In genomic region chr9:112174223-112174964, GRCh38 we compare ENCODE assay signal across 1 cellular context.
A peak's percentile ranks its signal among the peaks of the same experiment; 100 is the strongest.
TF ChIP-seq lines count a peak whose summit lies in the region.

No MANE protein-coding gene starts in this region.

TF ChIP-seq in K562, 482 proteins besides CTCF, POLR2A, EP300 and RAD21 (continued from another document and continues in another):
- TF ChIP-seq SIN3A (IDR thresholded peaks at IDR 0.05; ENCODE audit: borderline replicate concordance in 2 of 2, control insufficient read depth in 1 of 2, low read depth in 2 of 2, low read length in 2 of 2) (peak; percentile 11 to 15; a peak in 2 of 4 replicates), MAZ (CRISPR knock-in tag; conservative IDR thresholded peaks at IDR 0.05 in 1 of 2, IDR thresholded peaks at IDR 0.05 in 1 of 2) (peak; percentile 23 to 58; a peak in 2 of 4 replicates), CCNT2 (IDR thresholded peaks at IDR 0.05; ENCODE audit: borderline replicate concordance, extremely low read depth, insufficient read length, low read depth, low read length) (peak; percentile 61), NFRKB (IDR thresholded peaks at IDR 0.05; ENCODE audit: low read depth) (peak; percentile 67; the same call in 1 of the 2 replicates), SMAD3 (CRISPR knock-in tag; conservative IDR thresholded peaks at IDR 0.05) (0 out of 2 replicates have a peak, but pooled peaks have one; percentile 72), BACH1 (tag; IDR thresholded peaks at IDR 0.05) (peak; percentile 81; the same call in 1 of the 2 replicates), GABPB1 (CRISPR knock-in tag; IDR thresholded peaks at IDR 0.05) (peak; percentile 34; the same call in 1 of the 2 replicates), KLF10 (CRISPR knock-in tag; IDR thresholded peaks at IDR 0.05) (no peak), ELF1 (tag; IDR thresholded peaks at IDR 0.05) (peak; percentile 70), ZNF311 (CRISPR knock-in tag; IDR thresholded peaks at IDR 0.05) (peak; percentile 79; the same call in 1 of the 2 replicates), HINFP (tag; conservative IDR thresholded peaks at IDR 0.05; ENCODE audit: low read depth) (no peak), ATF4 (CRISPR knock-in tag; IDR thresholded peaks at IDR 0.05) (peak; percentile 26; the same call in 1 of the 2 replicates), PHF21A (IDR thresholded peaks at IDR 0.05; ENCODE audit: borderline replicate concordance, low read depth) (no peak), TEAD4 (IDR thresholded peaks at IDR 0.05; ENCODE audit: low read length) (peak; percentile 36; the same call in 1 of the 2 replicates), TEAD4 (CRISPR knock-in tag; IDR thresholded peaks at IDR 0.05; ENCODE audit: borderline replicate concordance) (no peak), RNF2 (IDR thresholded peaks at IDR 0.05) (peak; percentile 44; the same call in 1 of the 2 replicates), ELF2 (CRISPR knock-in tag; IDR thresholded peaks at IDR 0.05) (no peak), ZNF512 (tag; IDR thresholded peaks at IDR 0.05) (no peak), ETV1 (tag; conservative IDR thresholded peaks at IDR 0.05; ENCODE audit: low read depth) (peak; percentile 86), ATF1 (CRISPR knock-in tag; IDR thresholded peaks at IDR 0.05) (no peak), ATF1 (tag; IDR thresholded peaks at IDR 0.05) (peak; percentile 16; the same call in 1 of the 2 replicates), ZNF146 (CRISPR knock-in tag; IDR thresholded peaks at IDR 0.05; ENCODE audit: unreplicated experiment) (no peak), ZBTB7A (IDR thresholded peaks at IDR 0.05; ENCODE audit: borderline replicate concordance, control insufficient read depth, low read depth, low read length) (peak; percentile 71; the same call in 1 of the 2 replicates), LCOR (CRISPR knock-in tag; IDR thresholded peaks at IDR 0.05) (peak; percentile 76; the same call in 1 of the 2 replicates), NEUROD1 (IDR thresholded peaks at IDR 0.05; ENCODE audit: borderline replicate concordance, low read depth, low read length, partially characterized antibody) (peak; percentile 44)
- TF ChIP-seq, protein P1, sequence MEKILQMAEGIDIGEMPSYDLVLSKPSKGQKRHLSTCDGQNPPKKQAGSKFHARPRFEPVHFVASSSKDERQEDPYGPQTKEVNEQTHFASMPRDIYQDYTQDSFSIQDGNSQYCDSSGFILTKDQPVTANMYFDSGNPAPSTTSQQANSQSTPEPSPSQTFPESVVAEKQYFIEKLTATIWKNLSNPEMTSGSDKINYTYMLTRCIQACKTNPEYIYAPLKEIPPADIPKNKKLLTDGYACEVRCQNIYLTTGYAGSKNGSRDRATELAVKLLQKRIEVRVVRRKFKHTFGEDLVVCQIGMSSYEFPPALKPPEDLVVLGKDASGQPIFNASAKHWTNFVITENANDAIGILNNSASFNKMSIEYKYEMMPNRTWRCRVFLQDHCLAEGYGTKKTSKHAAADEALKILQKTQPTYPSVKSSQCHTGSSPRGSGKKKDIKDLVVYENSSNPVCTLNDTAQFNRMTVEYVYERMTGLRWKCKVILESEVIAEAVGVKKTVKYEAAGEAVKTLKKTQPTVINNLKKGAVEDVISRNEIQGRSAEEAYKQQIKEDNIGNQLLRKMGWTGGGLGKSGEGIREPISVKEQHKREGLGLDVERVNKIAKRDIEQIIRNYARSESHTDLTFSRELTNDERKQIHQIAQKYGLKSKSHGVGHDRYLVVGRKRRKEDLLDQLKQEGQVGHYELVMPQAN (IDR thresholded peaks at IDR 0.05; ENCODE audit: borderline replicate concordance): 0 out of 2 replicates have a peak, but pooled peaks have one; percentile 24
- TF ChIP-seq, protein P2, sequence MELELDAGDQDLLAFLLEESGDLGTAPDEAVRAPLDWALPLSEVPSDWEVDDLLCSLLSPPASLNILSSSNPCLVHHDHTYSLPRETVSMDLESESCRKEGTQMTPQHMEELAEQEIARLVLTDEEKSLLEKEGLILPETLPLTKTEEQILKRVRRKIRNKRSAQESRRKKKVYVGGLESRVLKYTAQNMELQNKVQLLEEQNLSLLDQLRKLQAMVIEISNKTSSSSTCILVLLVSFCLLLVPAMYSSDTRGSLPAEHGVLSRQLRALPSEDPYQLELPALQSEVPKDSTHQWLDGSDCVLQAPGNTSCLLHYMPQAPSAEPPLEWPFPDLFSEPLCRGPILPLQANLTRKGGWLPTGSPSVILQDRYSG (tag; conservative IDR thresholded peaks at IDR 0.05; ENCODE audit: low read depth): peak; percentile 84
- TF ChIP-seq, protein P3, sequence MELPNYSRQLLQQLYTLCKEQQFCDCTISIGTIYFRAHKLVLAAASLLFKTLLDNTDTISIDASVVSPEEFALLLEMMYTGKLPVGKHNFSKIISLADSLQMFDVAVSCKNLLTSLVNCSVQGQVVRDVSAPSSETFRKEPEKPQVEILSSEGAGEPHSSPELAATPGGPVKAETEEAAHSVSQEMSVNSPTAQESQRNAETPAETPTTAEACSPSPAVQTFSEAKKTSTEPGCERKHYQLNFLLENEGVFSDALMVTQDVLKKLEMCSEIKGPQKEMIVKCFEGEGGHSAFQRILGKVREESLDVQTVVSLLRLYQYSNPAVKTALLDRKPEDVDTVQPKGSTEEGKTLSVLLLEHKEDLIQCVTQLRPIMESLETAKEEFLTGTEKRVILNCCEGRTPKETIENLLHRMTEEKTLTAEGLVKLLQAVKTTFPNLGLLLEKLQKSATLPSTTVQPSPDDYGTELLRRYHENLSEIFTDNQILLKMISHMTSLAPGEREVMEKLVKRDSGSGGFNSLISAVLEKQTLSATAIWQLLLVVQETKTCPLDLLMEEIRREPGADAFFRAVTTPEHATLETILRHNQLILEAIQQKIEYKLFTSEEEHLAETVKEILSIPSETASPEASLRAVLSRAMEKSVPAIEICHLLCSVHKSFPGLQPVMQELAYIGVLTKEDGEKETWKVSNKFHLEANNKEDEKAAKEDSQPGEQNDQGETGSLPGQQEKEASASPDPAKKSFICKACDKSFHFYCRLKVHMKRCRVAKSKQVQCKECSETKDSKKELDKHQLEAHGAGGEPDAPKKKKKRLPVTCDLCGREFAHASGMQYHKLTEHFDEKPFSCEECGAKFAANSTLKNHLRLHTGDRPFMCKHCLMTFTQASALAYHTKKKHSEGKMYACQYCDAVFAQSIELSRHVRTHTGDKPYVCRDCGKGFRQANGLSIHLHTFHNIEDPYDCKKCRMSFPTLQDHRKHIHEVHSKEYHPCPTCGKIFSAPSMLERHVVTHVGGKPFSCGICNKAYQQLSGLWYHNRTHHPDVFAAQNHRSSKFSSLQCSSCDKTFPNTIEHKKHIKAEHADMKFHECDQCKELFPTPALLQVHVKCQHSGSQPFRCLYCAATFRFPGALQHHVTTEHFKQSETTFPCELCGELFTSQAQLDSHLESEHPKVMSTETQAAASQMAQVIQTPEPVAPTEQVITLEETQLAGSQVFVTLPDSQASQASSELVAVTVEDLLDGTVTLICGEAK (IDR thresholded peaks at IDR 0.05): 0 out of 2 replicates have a peak, but pooled peaks have one; percentile 60
- TF ChIP-seq, protein P3 (CRISPR knock-in tag; IDR thresholded peaks at IDR 0.05): no peak
- TF ChIP-seq, protein P4, sequence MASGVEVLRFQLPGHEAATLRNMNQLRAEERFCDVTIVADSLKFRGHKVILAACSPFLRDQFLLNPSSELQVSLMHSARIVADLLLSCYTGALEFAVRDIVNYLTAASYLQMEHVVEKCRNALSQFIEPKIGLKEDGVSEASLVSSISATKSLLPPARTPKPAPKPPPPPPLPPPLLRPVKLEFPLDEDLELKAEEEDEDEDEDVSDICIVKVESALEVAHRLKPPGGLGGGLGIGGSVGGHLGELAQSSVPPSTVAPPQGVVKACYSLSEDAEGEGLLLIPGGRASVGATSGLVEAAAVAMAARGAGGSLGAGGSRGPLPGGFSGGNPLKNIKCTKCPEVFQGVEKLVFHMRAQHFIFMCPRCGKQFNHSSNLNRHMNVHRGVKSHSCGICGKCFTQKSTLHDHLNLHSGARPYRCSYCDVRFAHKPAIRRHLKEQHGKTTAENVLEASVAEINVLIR (CRISPR knock-in tag; IDR thresholded peaks at IDR 0.05): 0 out of 2 replicates have a peak, but pooled peaks have one; percentile 28
- TF ChIP-seq, protein P5, sequence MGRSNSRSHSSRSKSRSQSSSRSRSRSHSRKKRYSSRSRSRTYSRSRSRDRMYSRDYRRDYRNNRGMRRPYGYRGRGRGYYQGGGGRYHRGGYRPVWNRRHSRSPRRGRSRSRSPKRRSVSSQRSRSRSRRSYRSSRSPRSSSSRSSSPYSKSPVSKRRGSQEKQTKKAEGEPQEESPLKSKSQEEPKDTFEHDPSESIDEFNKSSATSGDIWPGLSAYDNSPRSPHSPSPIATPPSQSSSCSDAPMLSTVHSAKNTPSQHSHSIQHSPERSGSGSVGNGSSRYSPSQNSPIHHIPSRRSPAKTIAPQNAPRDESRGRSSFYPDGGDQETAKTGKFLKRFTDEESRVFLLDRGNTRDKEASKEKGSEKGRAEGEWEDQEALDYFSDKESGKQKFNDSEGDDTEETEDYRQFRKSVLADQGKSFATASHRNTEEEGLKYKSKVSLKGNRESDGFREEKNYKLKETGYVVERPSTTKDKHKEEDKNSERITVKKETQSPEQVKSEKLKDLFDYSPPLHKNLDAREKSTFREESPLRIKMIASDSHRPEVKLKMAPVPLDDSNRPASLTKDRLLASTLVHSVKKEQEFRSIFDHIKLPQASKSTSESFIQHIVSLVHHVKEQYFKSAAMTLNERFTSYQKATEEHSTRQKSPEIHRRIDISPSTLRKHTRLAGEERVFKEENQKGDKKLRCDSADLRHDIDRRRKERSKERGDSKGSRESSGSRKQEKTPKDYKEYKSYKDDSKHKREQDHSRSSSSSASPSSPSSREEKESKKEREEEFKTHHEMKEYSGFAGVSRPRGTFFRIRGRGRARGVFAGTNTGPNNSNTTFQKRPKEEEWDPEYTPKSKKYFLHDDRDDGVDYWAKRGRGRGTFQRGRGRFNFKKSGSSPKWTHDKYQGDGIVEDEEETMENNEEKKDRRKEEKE (IDR thresholded peaks at IDR 0.05; ENCODE audit: borderline replicate concordance in 1 of 2, control insufficient read depth in 1 of 2, low read depth in 2 of 2, low read length in 1 of 2): no peak
- TF ChIP-seq, protein P6, sequence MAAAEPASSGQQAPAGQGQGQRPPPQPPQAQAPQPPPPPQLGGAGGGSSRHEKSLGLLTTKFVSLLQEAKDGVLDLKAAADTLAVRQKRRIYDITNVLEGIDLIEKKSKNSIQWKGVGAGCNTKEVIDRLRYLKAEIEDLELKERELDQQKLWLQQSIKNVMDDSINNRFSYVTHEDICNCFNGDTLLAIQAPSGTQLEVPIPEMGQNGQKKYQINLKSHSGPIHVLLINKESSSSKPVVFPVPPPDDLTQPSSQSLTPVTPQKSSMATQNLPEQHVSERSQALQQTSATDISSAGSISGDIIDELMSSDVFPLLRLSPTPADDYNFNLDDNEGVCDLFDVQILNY (CRISPR knock-in tag; IDR thresholded peaks at IDR 0.05): 0 out of 2 replicates have a peak, but pooled peaks have one; percentile 36
